In the genomic region with DNA sequence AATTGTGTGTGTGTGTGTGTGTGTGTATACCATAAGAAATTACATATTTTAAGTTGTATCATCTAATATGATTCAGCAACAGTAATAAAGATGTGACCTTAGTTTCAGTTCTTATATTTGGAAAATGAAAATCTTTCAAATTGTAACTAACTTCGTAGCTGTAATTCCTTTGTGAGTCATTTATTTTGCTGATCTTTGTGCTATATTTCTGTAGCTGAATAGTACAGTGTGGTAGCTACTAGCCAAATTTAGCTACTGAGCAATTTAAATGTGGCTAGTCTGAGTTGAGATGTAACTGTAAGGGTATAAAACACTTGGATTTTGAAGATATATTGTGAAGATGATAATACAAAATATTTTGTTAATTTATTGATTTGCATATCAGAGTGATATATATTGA, we compare ENCODE assay signal across 12 cellular contexts.
A peak's percentile ranks its signal among the peaks of the same experiment; 100 is the strongest.
DNase-seq lines count a peak whose midpoint lies in the region; ATAC-seq and TF ChIP-seq lines count a peak whose summit lies in the region.
"Had no signal": no experiment of that assay in that cellular context is flagged by ENCODE, and none has a peak within 500 bp of the region (broad histone marks: within the 10 kb centered on the region; RNA-seq: fewer than 3 reads in every experiment).

No MANE protein-coding gene starts in this region.

- TF ChIP-seq CTCF in brain microvascular endothelial cell (IDR thresholded peaks at IDR 0.05; ENCODE audit: low read depth, low read length, missing control alignments) (no peak), GM10248 (IDR thresholded peaks at IDR 0.05; ENCODE audit: control extremely low read depth, extremely low read depth, low read depth, missing control alignments) (no peak)

- peak; percentile 90 to 92 for ATAC-seq in activated CD4-positive, CD25-positive, alpha-beta regulatory T cell treated with anti-CD3 and anti-CD28 coated beads, Interleukin-2, amount 50 U/mL, for 24 hours
- peak; percentile 48 for ATAC-seq in HG02981 (IDR thresholded peaks at IDR 0.05; ENCODE audit: unreplicated experiment)
- ATAC-seq: Panc1 had no signal

- in situ Hi-C loops in brain microvascular endothelial cell (cut with HindIII; ENCODE audit: low pct_ligation_motif_present, low sequenced_read_pairs), result no loop called here

- H3K27ac ChIP-seq in brain microvascular endothelial cell, result peak overlapping the region; percentile 32

- DNase-seq in activated CD4-positive, CD25-positive, alpha-beta regulatory T cell (lab: John Stamatoyannopoulos, UW), result no peak
- DNase-seq in brain microvascular endothelial cell (no peak), skeletal muscle cell (ENCODE audit: low read depth) (peak; percentile 6), GM10248 (ENCODE audit: extremely low spot score) (no peak), NCI-H1436 treated with DMSO at 0.1 percent for 48 hours (lab: John Stamatoyannopoulos, UW) (no peak), hippocampal formation (lab: John Stamatoyannopoulos, UW) (no peak)
- DNase-seq: activated CD4-positive, alpha-beta T cell treated with anti-CD3 and anti-CD28 coated beads, Interleukin-2, amount 50 U/mL, for 1 hour; activated naive CD4-positive, alpha-beta T cell; T-helper 1 cell had no signal

- H3K36me3 ChIP-seq in brain microvascular endothelial cell (replicated peaks), result no peaks in the 10 kb centered on the region

- CTCF ChIA-PET in GM10248 (lab: Yijun Ruan, JAX), result interaction anchor here (1.8 kb wide), 2 partner anchors 18 to 21 kb away, joined by 5 to 6 read pairs; no protein-coding TSS in a partner anchor

- H3K4me3 ChIP-seq in brain microvascular endothelial cell (ENCODE audit: low read depth, low read length) (no peak overlapping the region), skeletal muscle cell (ENCODE audit: low read depth, low read length) (no peak overlapping the region)

- no peaks in the 10 kb centered on the region for H3K27me3 ChIP-seq in brain microvascular endothelial cell (replicated peaks)

- POLR2A ChIA-PET in GM10248 (lab: Yijun Ruan, JAX), result no interaction called here
